In the genomic region with DNA sequence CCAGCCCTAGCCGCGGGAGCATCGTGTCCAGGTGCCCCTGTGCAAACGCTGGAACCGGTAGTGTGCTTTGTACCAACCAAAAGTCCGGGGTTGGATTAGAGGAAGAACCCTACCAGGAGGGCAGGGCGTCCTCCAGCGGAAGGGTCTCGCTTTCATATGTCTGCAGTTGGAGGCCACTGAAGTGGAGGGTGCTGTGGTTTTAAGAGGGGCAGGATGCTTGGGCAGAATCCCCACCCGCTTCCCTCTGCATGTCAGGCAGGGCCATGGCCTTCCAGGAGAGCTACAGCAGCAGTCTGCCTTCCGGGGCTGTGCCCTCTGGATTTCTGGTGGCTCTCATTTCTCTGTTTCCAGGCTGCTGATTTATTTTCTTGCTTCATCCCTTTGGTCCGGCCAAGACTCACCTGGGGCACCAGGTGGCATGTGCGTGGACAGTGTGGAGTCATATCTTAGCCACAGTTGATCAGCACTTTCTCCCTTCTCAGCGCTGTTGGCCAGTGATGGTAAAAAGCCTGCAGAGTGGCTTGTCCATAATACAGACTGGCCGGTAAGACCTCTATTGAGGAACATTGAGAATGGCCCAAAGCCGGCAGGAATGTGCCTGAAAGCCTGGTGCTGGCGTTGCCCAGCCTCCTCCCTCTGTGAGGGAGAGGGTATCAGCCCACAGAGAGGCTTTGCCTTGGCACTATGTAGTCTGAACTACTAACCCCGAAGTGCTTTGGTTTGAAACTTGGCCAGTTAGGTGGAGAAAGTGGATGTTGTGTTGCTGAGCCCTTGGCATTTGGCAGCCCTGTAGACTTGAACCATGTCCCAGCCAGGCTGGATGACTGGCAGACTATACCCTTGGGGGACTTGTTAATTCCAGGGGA, we compare ENCODE assay signal across 8 cellular contexts. TPM values are rescaled to one million over a fixed set of nuclear protein-coding genes. Genes with fewer than 3 reads are reported as not detected.
DNase-seq lines count a peak whose midpoint lies in the region; ATAC-seq, FAIRE-seq and TF ChIP-seq lines count a peak whose summit lies in the region.

No MANE protein-coding gene starts in this region.

- H3K27me3 Mint-ChIP-seq in activated naive CD4-positive, alpha-beta T cell treated with anti-CD3 and anti-CD28 coated beads, Interleukin-2, amount 50 U/mL, for 24 hours: peaks cover 33% of the 10 kb centered on the region

- TF ChIP-seq POLR2A in K562 (conservative IDR thresholded peaks at IDR 0.05) (no peak), transverse colon (IDR thresholded peaks at IDR 0.05) (no peak)

- H3K4me1 ChIP-seq in K562 (replicated peaks in 1 of 2; ENCODE audit: control insufficient read depth in 2 of 2, insufficient read depth in 2 of 2, low read length in 2 of 2) (peaks cover 39 to 44% of the 10 kb centered on the region in 2 experiments), transverse colon (peaks cover 5 to 33% (median 30%) of the 10 kb centered on the region in 4 donors)

- DNase-seq in activated naive CD4-positive, alpha-beta T cell treated with anti-CD3 and anti-CD28 coated beads, Interleukin-2, amount 50 U/mL, for 16 hours: no peak
- no peak for DNase-seq in K562 (ENCODE audit: extremely low read depth in 1 of 4, low spot score in 3 of 4)
- peak; percentile 60 for DNase-seq in left lobe of liver (ENCODE audit: low spot score)
- DNase-seq in transverse colon: no peak
- DNase-seq in pons (ENCODE audit: low spot score): no peak

- H3K79me2 ChIP-seq in K562 (ENCODE audit: control insufficient read depth, insufficient read depth, low read length): peaks cover 61% of the 10 kb centered on the region

- ATAC-seq in K562 (peak; percentile 18), left lobe of liver (peak; percentile 42), HG02798 (IDR thresholded peaks at IDR 0.05; ENCODE audit: poor library complexity, unreplicated experiment) (no peak), HG02938 (IDR thresholded peaks at IDR 0.05; ENCODE audit: unreplicated experiment) (no peak)

- H3K4me1 Mint-ChIP-seq in activated naive CD4-positive, alpha-beta T cell treated with anti-CD3 and anti-CD28 coated beads, Interleukin-2, amount 50 U/mL, for 24 hours: peaks cover 13% of the 10 kb centered on the region

- H3K36me3 ChIP-seq in K562 (ENCODE audit: control insufficient read depth, insufficient read depth, low read length) (peaks cover 7% of the 10 kb centered on the region; the same call in 2 of the 3 replicates), transverse colon (no peaks in the 10 kb centered on the region)

- no peak for TF ChIP-seq RAD21 in K562 (CRISPR knock-in tag; conservative IDR thresholded peaks at IDR 0.05 in 1 of 2, IDR thresholded peaks at IDR 0.05 in 1 of 2)

- POLR2A ChIA-PET in K562 (lab: Yijun Ruan, JAX): no interaction called here

- H3K9me3 ChIP-seq in K562 (replicated peaks; ENCODE audit: control insufficient read depth, insufficient read depth, low read depth, low read length) (no peaks in the 10 kb centered on the region; the same call in 1 of the 2 replicates), transverse colon (no peaks in the 10 kb centered on the region)

- H3K27me3 ChIP-seq in K562 (ENCODE audit: control insufficient read depth in 2 of 2, insufficient read depth in 2 of 2, low read length in 2 of 2): no peaks in the 10 kb centered on the region
- H3K27me3 ChIP-seq in transverse colon: no peaks in the 10 kb centered on the region

- H3K36me3 Mint-ChIP-seq in activated naive CD4-positive, alpha-beta T cell treated with anti-CD3 and anti-CD28 coated beads, Interleukin-2, amount 50 U/mL, for 24 hours: no peaks in the 10 kb centered on the region

- no peaks in the 10 kb centered on the region for H3K9me1 ChIP-seq in K562 (ENCODE audit: control insufficient read depth, insufficient read depth, low read length)

- FAIRE-seq in K562 (lab: Jason Lieb, UNC): no peak

- in situ Hi-C loops in K562 (cut with MboI) (no loop called here), transverse colon (cut with MboI; ENCODE audit: low pct_ligation_motif_present in 1 of 4, low pct_unique_long_range_greater_than_20kb in 1 of 4, low sequenced_read_pairs in 3 of 4) (loop anchor here in 2 of 4 donors (10.0 to 25.0 kb wide), 2 partner anchors 249 to 358 kb away; no protein-coding TSS in a partner anchor)

- peaks cover 43% of the 10 kb centered on the region for H4K20me1 ChIP-seq in K562 (replicated peaks; ENCODE audit: control insufficient read depth, insufficient read depth, low read length)

- intact Hi-C loops in K562 (cut with micrococcal nuclease) (loop anchor here (2.0 to 10.0 kb wide), 3 partner anchors 61 to 361 kb away; no protein-coding TSS in a partner anchor), transverse colon (cut with DNase I; ENCODE audit: low total_unique reads) (no loop called here)

- peak overlapping the region; percentile 79 for H3K4me2 ChIP-seq in K562 (ENCODE audit: insufficient read depth, low read length)

- peak overlapping the region; percentile 62 for H3K4me3 ChIP-seq in K562
- H3K4me3 ChIP-seq in transverse colon: peak overlapping the region; percentile 40 to 76 (median 73)

- peak overlapping the region; percentile 39 for H3K4me3 Mint-ChIP-seq in activated naive CD4-positive, alpha-beta T cell treated with anti-CD3 and anti-CD28 coated beads, Interleukin-2, amount 50 U/mL, for 24 hours

- no peak overlapping the region for H3K27ac Mint-ChIP-seq in activated naive CD4-positive, alpha-beta T cell treated with anti-CD3 and anti-CD28 coated beads, Interleukin-2, amount 50 U/mL, for 24 hours

- no peak overlapping the region for H2AFZ ChIP-seq in K562 (ENCODE audit: low read depth, low read length)

- CTCF ChIA-PET in K562 (lab: Yijun Ruan, JAX; ENCODE audit: low intra/inter-chr PET ratio): no interaction called here

- TF ChIP-seq CTCF in K562 (IDR thresholded peaks at IDR 0.05 in 2 of 3, conservative IDR thresholded peaks at IDR 0.05 in 1 of 3; ENCODE audit: insufficient read depth in 2 of 3, low read depth in 1 of 3, low read length in 3 of 3) (no peak), transverse colon (IDR thresholded peaks at IDR 0.05) (no peak)

- TSS peak; percentile 29 for BruUV-seq in K562 (replicated peaks; lab: Mats Ljungman, UMichigan)

- WGBS in K562 (ENCODE audit: insufficient coverage, low coverage, missing lambda C conversion rate): 4% methylated on average over 15 of the region's 18 CpGs
- WGBS in transverse colon (ENCODE audit: low coverage in 1 of 2), 2 donors: 30 to 81% methylated on average over 3 to 16 of the region's 18 CpGs

- peak overlapping the region; percentile 56 to 93; a peak in 3 of 4 replicates for H3K9ac ChIP-seq in K562 (ENCODE audit: insufficient read depth in 1 of 2, low read depth in 2 of 2, low read length in 2 of 2)

- H3K27ac ChIP-seq in K562 (ENCODE audit: extremely low read depth, low read depth, low read length) (peak overlapping the region; percentile 64; the same call in 1 of the 3 replicates), transverse colon (peak overlapping the region; percentile 69 to 85 (median 77))

- no peaks in the 10 kb centered on the region for H3K9me3 Mint-ChIP-seq in activated naive CD4-positive, alpha-beta T cell treated with anti-CD3 and anti-CD28 coated beads, Interleukin-2, amount 50 U/mL, for 24 hours

- TF ChIP-seq EP300 in K562 (IDR thresholded peaks at IDR 0.05; ENCODE audit: low read length) (no peak), transverse colon (IDR thresholded peaks at IDR 0.05; ENCODE audit: low read depth) (no peak)

TF ChIP-seq in K562, 482 proteins besides CTCF, POLR2A, EP300 and RAD21 (continues in another document):
- TF ChIP-seq, protein P1, sequence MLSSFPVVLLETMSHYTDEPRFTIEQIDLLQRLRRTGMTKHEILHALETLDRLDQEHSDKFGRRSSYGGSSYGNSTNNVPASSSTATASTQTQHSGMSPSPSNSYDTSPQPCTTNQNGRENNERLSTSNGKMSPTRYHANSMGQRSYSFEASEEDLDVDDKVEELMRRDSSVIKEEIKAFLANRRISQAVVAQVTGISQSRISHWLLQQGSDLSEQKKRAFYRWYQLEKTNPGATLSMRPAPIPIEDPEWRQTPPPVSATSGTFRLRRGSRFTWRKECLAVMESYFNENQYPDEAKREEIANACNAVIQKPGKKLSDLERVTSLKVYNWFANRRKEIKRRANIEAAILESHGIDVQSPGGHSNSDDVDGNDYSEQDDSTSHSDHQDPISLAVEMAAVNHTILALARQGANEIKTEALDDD (IDR thresholded peaks at IDR 0.05): no peak
- TF ChIP-seq POLR2B (IDR thresholded peaks at IDR 0.05; ENCODE audit: low read depth, partially characterized antibody) (no peak), HNRNPUL1 (IDR thresholded peaks at IDR 0.05; ENCODE audit: low read length) (no peak)

RNA-seq across cellular contexts. Expression of gene AGAP1, which starts 1.8 kb away (rescaled TPM):
- 125 and 169 TPM in 2 replicates for total RNA-seq in K562 (2011; cell fraction: chromatin; rRNA removed; ENCODE audit: low replicate concordance)
- 46.2 and 47.6 TPM in 2 replicates for total RNA-seq in K562 (2011; cell fraction: nucleolus; rRNA removed)
- 57.1 and 63.9 TPM in 2 replicates for total RNA-seq in K562 (2011; cell fraction: nucleoplasm; rRNA removed)
- 10.0 TPM in 2 replicates for total RNA-seq in K562 (2014; rRNA removed)
- total RNA-seq in K562 (2014; rRNA removed; fragmentation: Illumina TruSeq; extraction: Trizol): 8.8 and 10.6 TPM in 2 replicates
- 10.2 and 10.9 TPM in 2 replicates for total RNA-seq in K562 (2015; rRNA removed; fragmentation: Illumina TruSeq; extraction: Trizol)
- total RNA-seq in K562 (2021): 21.4 and 24.0 TPM in 2 replicates
- polyA plus RNA-seq in K562 (2011; rRNA removed): 11.3 and 13.4 TPM in 2 replicates
- 7.9 and 11.5 TPM in 2 replicates for polyA plus RNA-seq in K562 (2011; cell fraction: cytosol; rRNA removed)
- polyA plus RNA-seq in K562 (2011; cell fraction: nucleus; rRNA removed): 22.3 and 28.6 TPM in 2 replicates
- polyA plus RNA-seq in K562 (2012): 13.7 and 15.5 TPM in 2 replicates
- polyA plus RNA-seq in K562 (2014; fragmentation: Illumina TruSeq; extraction: Trizol): 10.9 and 14.6 TPM in 2 replicates
- 1 to 10 TPM; 1.3 to 2.3 TPM for polyA plus RNA-seq in K562 (2014; fragmentation: Nextera tagmentation; extraction: Ambion mirVana)
- 6.8 and 8.0 TPM in 2 replicates for polyA plus RNA-seq in K562 (2014; rRNA removed)
- polyA minus RNA-seq in K562 (2011; rRNA and poly(A)+ RNA removed): 40.2 and 43.6 TPM in 2 replicates
- polyA minus RNA-seq in K562 (2011; cell fraction: cytosol; rRNA and poly(A)+ RNA removed): 13.1 and 20.3 TPM in 2 replicates
- polyA minus RNA-seq in K562 (2011; cell fraction: nucleus; rRNA and poly(A)+ RNA removed): 33.5 and 55.2 TPM in 2 replicates
- total RNA-seq in left lobe of liver: 10.5 TPM
- 10 to 100 TPM; 56.1 to 96.9 (median 71.2) TPM for total RNA-seq in transverse colon

Comparison
In these comparisons a context has a peak if more than half of its experiments do, and no peak if none do; other contexts are left out.
1. ATAC-seq: peak in K562 (single experiment) and left lobe of liver (single experiment); none in HG02798 (single experiment) and HG02938 (single experiment).